1 cellular context compared by ENCODE assay signal in genomic region chr7:4973728-4974198, GRCh38.
TF ChIP-seq lines count a peak whose summit lies in the region.

No MANE protein-coding gene starts in this region.

TF ChIP-seq in HepG2, 621 proteins besides CTCF, POLR2A, EP300 and RAD21 (continued from another document):
- no peak for TF ChIP-seq RARG (CRISPR knock-in tag; IDR thresholded peaks at IDR 0.05; ENCODE audit: low read depth)
- TF ChIP-seq YEATS2 (CRISPR knock-in tag; IDR thresholded peaks at IDR 0.05; ENCODE audit: borderline replicate concordance) = peak; percentile 85
- TF ChIP-seq ARID5B (CRISPR knock-in tag; IDR thresholded peaks at IDR 0.05) = 0 out of 2 replicates have a peak, but pooled peaks have one; percentile 16
- TF ChIP-seq RXRA (CRISPR knock-in tag; IDR thresholded peaks at IDR 0.05) = peak; percentile 57
- no peak for TF ChIP-seq SP1 (IDR thresholded peaks at IDR 0.05)
- peak; percentile 35 for TF ChIP-seq SP1 (CRISPR knock-in tag; IDR thresholded peaks at IDR 0.05)
- no peak for TF ChIP-seq HMGA1 (CRISPR knock-in tag; conservative IDR thresholded peaks at IDR 0.05)
- no peak for TF ChIP-seq ZNF383 (CRISPR knock-in tag; IDR thresholded peaks at IDR 0.05; ENCODE audit: borderline replicate concordance)
- no peak; the same call in 1 of the 2 replicates for TF ChIP-seq KMT2A (CRISPR knock-in tag; IDR thresholded peaks at IDR 0.05)
- TF ChIP-seq ZMYM4 (CRISPR knock-in tag; IDR thresholded peaks at IDR 0.05) = peak; percentile 100
- TF ChIP-seq POLR2AphosphoS2 (IDR thresholded peaks at IDR 0.05; ENCODE audit: low read depth, low read length) = no peak
- no peak for TF ChIP-seq SNRNP70 (IDR thresholded peaks at IDR 0.05; ENCODE audit: low read depth, low read length)
- TF ChIP-seq HES4 (CRISPR knock-in tag; IDR thresholded peaks at IDR 0.05; ENCODE audit: borderline replicate concordance) = no peak
- no peak for TF ChIP-seq PRDM10 (CRISPR knock-in tag; IDR thresholded peaks at IDR 0.05; ENCODE audit: low read depth)
- TF ChIP-seq CREB1 (IDR thresholded peaks at IDR 0.05) = peak; percentile 40; the same call in 1 of the 2 replicates
- peak; percentile 42; the same call in 1 of the 2 replicates for TF ChIP-seq CREB1 (CRISPR knock-in tag; IDR thresholded peaks at IDR 0.05)
- TF ChIP-seq ZNF234 (CRISPR knock-in tag; conservative IDR thresholded peaks at IDR 0.05) = 0 out of 2 replicates have a peak, but pooled peaks have one; percentile 1
- peak; percentile 87 for TF ChIP-seq POLR2G (IDR thresholded peaks at IDR 0.05; ENCODE audit: low read depth, low read length)
- TF ChIP-seq PRDM15 (CRISPR knock-in tag; IDR thresholded peaks at IDR 0.05) = 0 out of 2 replicates have a peak, but pooled peaks have one; percentile 1
- TF ChIP-seq CSRNP1 (CRISPR knock-in tag; IDR thresholded peaks at IDR 0.05) = no peak
- no peak for TF ChIP-seq CCDC6 (CRISPR knock-in tag; IDR thresholded peaks at IDR 0.05)
TF ChIP-seq in HepG2: peak in this region for 137.
